1 cellular context compared by ENCODE assay signal in the genomic region with DNA sequence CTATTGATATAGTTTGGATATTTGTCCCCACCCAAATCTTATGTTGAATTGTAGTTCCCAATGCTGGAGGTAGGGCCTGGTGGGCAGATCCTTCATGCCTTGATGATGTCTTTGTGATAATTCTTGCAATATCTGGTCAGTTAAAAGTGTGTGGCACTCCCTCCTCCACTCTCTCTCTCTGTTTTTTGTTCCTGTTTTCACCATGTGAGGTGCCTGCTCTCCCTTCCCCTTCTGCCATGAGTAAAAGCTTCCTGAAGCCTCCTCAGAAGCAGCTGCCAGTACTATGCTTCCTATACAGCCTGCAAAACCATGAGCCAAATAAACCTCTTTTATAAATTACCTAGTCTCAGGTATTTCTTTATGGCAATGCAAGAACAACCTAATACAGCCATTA.
TF ChIP-seq lines count a peak whose summit lies in the region.

No MANE protein-coding gene starts in this region.

TF ChIP-seq in K562, 482 proteins besides CTCF, POLR2A, EP300 and RAD21:
- TF ChIP-seq KLF1 (tag; IDR thresholded peaks at IDR 0.05), result no peak
- TF ChIP-seq ZNF766 (CRISPR knock-in tag; conservative IDR thresholded peaks at IDR 0.05), result peak; percentile 66
